Comparison of ENCODE assay signal across 3 cellular contexts in genomic region chr6:148927581-148927980, GRCh38.
"Had no signal": no experiment of that assay in that cellular context is flagged by ENCODE, and none has a peak within 500 bp of the region (broad histone marks: within the 10 kb centered on the region; RNA-seq: fewer than 3 reads in every experiment).

No MANE protein-coding gene starts in this region.

- ATAC-seq: GM12878 had no signal

- DNase-seq: GDM1, GF-D8 had no signal
